ENCODE assay signal across 21 cellular contexts in genomic region chr10:8575551-8576100, GRCh38.
DNase-seq lines count a peak whose midpoint lies in the region; ATAC-seq and TF ChIP-seq lines count a peak whose summit lies in the region.
"Had no signal": no experiment of that assay in that cellular context is flagged by ENCODE, and none has a peak within 500 bp of the region (broad histone marks: within the 10 kb centered on the region; RNA-seq: fewer than 3 reads in every experiment).

No MANE protein-coding gene starts in this region.

- H3K9me3 Mint-ChIP-seq in activated CD4-positive, alpha-beta T cell treated with anti-CD3 and anti-CD28 coated beads for 36 hours (ENCODE audit: low read depth), result peaks cover 8% of the 10 kb centered on the region
- H3K9me3 Mint-ChIP-seq in activated T-cell treated with anti-CD3 and anti-CD28 coated beads, Interleukin-2, amount 50 U/mL, for 72 hours, result peaks cover 5% of the 10 kb centered on the region in 2 donors
- H3K9me3 Mint-ChIP-seq in Calu3 (ENCODE audit: low read depth, unreplicated experiment) (peaks cover 8% of the 10 kb centered on the region), mesothelial cell of epicardium (peaks cover 15% of the 10 kb centered on the region)
- peaks cover 15% of the 10 kb centered on the region for H3K9me3 Mint-ChIP-seq in activated T-helper 2 cell treated with anti-CD3 and anti-CD28 coated beads, Interferon-gamma antibody, Interleukin-2, Interleukin-4, amounts not matched to agents 10 μg/mL and 5 μg/mL and 100 μg/mL, durations not matched to agents 14 hours and 24 hours and 36 hours
- H3K9me3 Mint-ChIP-seq: CD4-positive, alpha-beta T cell; CD8-positive, alpha-beta memory T cell had no signal

- H3K4me1 Mint-ChIP-seq in activated CD4-positive, alpha-beta T cell treated with anti-CD3 and anti-CD28 coated beads for 36 hours, result peaks cover 33% of the 10 kb centered on the region
- H3K4me1 Mint-ChIP-seq in activated T-cell treated with anti-CD3 and anti-CD28 coated beads, Interleukin-2, amount 50 U/mL, for 72 hours (ENCODE audit: low read depth), result peaks cover 64% of the 10 kb centered on the region
- H3K4me1 Mint-ChIP-seq in Calu3 (ENCODE audit: low read depth, unreplicated experiment), result peaks cover 18% of the 10 kb centered on the region
- H3K4me1 Mint-ChIP-seq in activated T-helper 2 cell treated with anti-CD3 and anti-CD28 coated beads, Interferon-gamma antibody, Interleukin-2, Interleukin-4, amounts not matched to agents 10 μg/mL and 5 μg/mL and 100 μg/mL, durations not matched to agents 14 hours and 24 hours and 36 hours (ENCODE audit: low read depth), result peaks cover 63% of the 10 kb centered on the region
- H3K4me1 Mint-ChIP-seq in mesothelial cell of epicardium, result peaks cover 6% of the 10 kb centered on the region
- H3K4me1 Mint-ChIP-seq: CD14-positive monocyte had no signal

- BruUV-seq in Calu3 (replicated peaks; lab: Mats Ljungman, UMichigan), result no TSS peak

- no peak for DNase-seq in activated CD4-positive, alpha-beta T cell treated with anti-CD3 and anti-CD28 coated beads for 36 hours
- no peak for DNase-seq in activated CD4-positive, alpha-beta T cell treated with anti-CD3 and anti-CD28 coated beads, Interleukin-2, amount 50 U/mL, for 48 hours
- DNase-seq in activated T-cell treated with anti-CD3 and anti-CD28 coated beads, Interleukin-2, amount 50 U/mL, for 72 hours, result no peak
- no peak for DNase-seq in activated T-cell treated with anti-CD3 and anti-CD28 coated beads, Interleukin-2, amount 50 U/mL, for 1 hour
- DNase-seq in Calu3 (no peak), HuH-7 (ENCODE audit: low spot score) (no peak), mesothelial cell of epicardium (ENCODE audit: low spot score in 2 of 2, unreplicated experiment in 2 of 2) (no peak)
- DNase-seq in activated T-helper 2 cell treated with anti-CD3 and anti-CD28 coated beads, Interferon-gamma antibody, Interleukin-2, Interleukin-4, amounts not matched to agents 10 μg/mL and 5 μg/mL and 100 μg/mL, durations not matched to agents 14 hours and 24 hours and 36 hours (ENCODE audit: low spot score), result no peak
- DNase-seq: 8988T; ACHN; AML-193; BE2C; CD4-positive, alpha-beta T cell; CD8-positive, alpha-beta memory T cell; DMS53; DMS79 treated with DMSO at 0.1 percent for 48 hours; GF-D8; GOT3; HFFc6 had no signal

- TF ChIP-seq CTCF in Calu3 (IDR thresholded peaks at IDR 0.05; ENCODE audit: unreplicated experiment) (no peak), mesothelial cell of epicardium (IDR thresholded peaks at IDR 0.05; ENCODE audit: unreplicated experiment) (no peak)

- CTCF ChIA-PET in activated CD4-positive, alpha-beta T cell treated with anti-CD3 and anti-CD28 coated beads for 36 hours (lab: Charles Lee), result no interaction called here
- CTCF ChIA-PET in Calu3 (lab: Charles Lee), result no interaction called here

- no peak overlapping the region for H3K27ac Mint-ChIP-seq in activated CD4-positive, alpha-beta T cell treated with anti-CD3 and anti-CD28 coated beads for 36 hours
- H3K27ac Mint-ChIP-seq in activated T-cell treated with anti-CD3 and anti-CD28 coated beads, Interleukin-2, amount 50 U/mL, for 72 hours, result peak overlapping the region; percentile 91
- H3K27ac Mint-ChIP-seq in Calu3 (ENCODE audit: unreplicated experiment), result peak overlapping the region; percentile 72
- H3K27ac Mint-ChIP-seq in activated T-helper 2 cell treated with anti-CD3 and anti-CD28 coated beads, Interferon-gamma antibody, Interleukin-2, Interleukin-4, amounts not matched to agents 10 μg/mL and 5 μg/mL and 100 μg/mL, durations not matched to agents 14 hours and 24 hours and 36 hours, result peak overlapping the region; percentile 80
- no peak overlapping the region for H3K27ac Mint-ChIP-seq in mesothelial cell of epicardium
- H3K27ac Mint-ChIP-seq: CD14-positive monocyte; CD4-positive, alpha-beta T cell; CD8-positive, alpha-beta memory T cell; HFFc6 had no signal

- H3K4me3 Mint-ChIP-seq in activated CD4-positive, alpha-beta T cell treated with anti-CD3 and anti-CD28 coated beads for 36 hours, result no peak overlapping the region
- H3K4me3 Mint-ChIP-seq in activated T-cell treated with anti-CD3 and anti-CD28 coated beads, Interleukin-2, amount 50 U/mL, for 72 hours, result peak overlapping the region; percentile 44 to 47
- H3K4me3 Mint-ChIP-seq in Calu3 (ENCODE audit: low read depth, unreplicated experiment), result no peak overlapping the region
- no peak overlapping the region for H3K4me3 Mint-ChIP-seq in activated T-helper 2 cell treated with anti-CD3 and anti-CD28 coated beads, Interferon-gamma antibody, Interleukin-2, Interleukin-4, amounts not matched to agents 10 μg/mL and 5 μg/mL and 100 μg/mL, durations not matched to agents 14 hours and 24 hours and 36 hours (ENCODE audit: low read depth)
- no peak overlapping the region for H3K4me3 Mint-ChIP-seq in mesothelial cell of epicardium
- H3K4me3 Mint-ChIP-seq: CD14-positive monocyte; CD4-positive, alpha-beta T cell; CD8-positive, alpha-beta memory T cell; HFFc6 had no signal

- peaks cover 31% of the 10 kb centered on the region for H3K27me3 Mint-ChIP-seq in activated CD4-positive, alpha-beta T cell treated with anti-CD3 and anti-CD28 coated beads for 36 hours
- peaks cover 27% of the 10 kb centered on the region for H3K27me3 Mint-ChIP-seq in activated T-cell treated with anti-CD3 and anti-CD28 coated beads, Interleukin-2, amount 50 U/mL, for 72 hours (ENCODE audit: low read depth)
- H3K27me3 Mint-ChIP-seq in Calu3 (ENCODE audit: unreplicated experiment) (no peaks in the 10 kb centered on the region), mesothelial cell of epicardium (ENCODE audit: low read depth) (peaks cover 5% of the 10 kb centered on the region)
- H3K27me3 Mint-ChIP-seq in activated T-helper 2 cell treated with anti-CD3 and anti-CD28 coated beads, Interferon-gamma antibody, Interleukin-2, Interleukin-4, amounts not matched to agents 10 μg/mL and 5 μg/mL and 100 μg/mL, durations not matched to agents 14 hours and 24 hours and 36 hours (ENCODE audit: low read depth), result no peaks in the 10 kb centered on the region

- intact Hi-C loops in activated CD4-positive, alpha-beta T cell treated with anti-CD3 and anti-CD28 coated beads for 36 hours (cut with DNase I, micrococcal nuclease), result loop anchor here (5.0 to 10.0 kb wide), 10 partner anchors 241 to 519 kb away; no protein-coding TSS in a partner anchor
- intact Hi-C loops in Calu3 (cut with micrococcal nuclease; ENCODE audit: unreplicated experiment), result no loop called here
- intact Hi-C loops in activated T-helper 2 cell treated with anti-CD3 and anti-CD28 coated beads, Interferon-gamma antibody, Interleukin-2, Interleukin-4, amounts not matched to agents 10 μg/mL and 5 μg/mL and 100 μg/mL, durations not matched to agents 14 hours and 24 hours and 36 hours (cut with micrococcal nuclease), result loop anchor here (1.0 to 10.0 kb wide), 13 partner anchors 43 to 719 kb away; no protein-coding TSS in a partner anchor

- no peaks in the 10 kb centered on the region for H3K36me3 Mint-ChIP-seq in activated CD4-positive, alpha-beta T cell treated with anti-CD3 and anti-CD28 coated beads for 36 hours (ENCODE audit: low read depth)
- H3K36me3 Mint-ChIP-seq in activated T-cell treated with anti-CD3 and anti-CD28 coated beads, Interleukin-2, amount 50 U/mL, for 72 hours (ENCODE audit: insufficient read depth in 2 of 2), result peaks cover 3 to 4% of the 10 kb centered on the region in 2 donors
- no peaks in the 10 kb centered on the region for H3K36me3 Mint-ChIP-seq in Calu3 (ENCODE audit: insufficient read depth, unreplicated experiment)
- peaks cover 9% of the 10 kb centered on the region for H3K36me3 Mint-ChIP-seq in activated T-helper 2 cell treated with anti-CD3 and anti-CD28 coated beads, Interferon-gamma antibody, Interleukin-2, Interleukin-4, amounts not matched to agents 10 μg/mL and 5 μg/mL and 100 μg/mL, durations not matched to agents 14 hours and 24 hours and 36 hours (ENCODE audit: low read depth)
- H3K36me3 Mint-ChIP-seq in mesothelial cell of epicardium, result no peaks in the 10 kb centered on the region
- H3K36me3 Mint-ChIP-seq: CD14-positive monocyte; CD8-positive, alpha-beta memory T cell had no signal

- peak; percentile 61 for ATAC-seq in activated CD4-positive, alpha-beta T cell treated with anti-CD3 and anti-CD28 coated beads for 36 hours
- peak; percentile 62 to 67 for ATAC-seq in activated T-cell treated with anti-CD3 and anti-CD28 coated beads, Interleukin-2, amount 50 U/mL, for 72 hours (replicated peaks in 1 of 2)
- ATAC-seq: A549 had no signal

- POLR2A ChIA-PET in activated CD4-positive, alpha-beta T cell treated with anti-CD3 and anti-CD28 coated beads for 36 hours (lab: Charles Lee), result no interaction called here

Comparison
In these comparisons a context has a peak if more than half of its experiments do, and no peak if none do; other contexts are left out.
1. H3K27ac Mint-ChIP-seq: peak in activated T-cell treated with anti-CD3 and anti-CD28 coated beads, Interleukin-2, amount 50 U/mL, for 72 hours (single experiment), Calu3 (single experiment) and activated T-helper 2 cell treated with anti-CD3 and anti-CD28 coated beads, Interferon-gamma antibody, Interleukin-2, Interleukin-4, amounts not matched to agents 10 μg/mL and 5 μg/mL and 100 μg/mL, durations not matched to agents 14 hours and 24 hours and 36 hours (single experiment); none in activated CD4-positive, alpha-beta T cell treated with anti-CD3 and anti-CD28 coated beads for 36 hours (single experiment) and mesothelial cell of epicardium (single experiment).
2. H3K4me3 Mint-ChIP-seq: peak in activated T-cell treated with anti-CD3 and anti-CD28 coated beads, Interleukin-2, amount 50 U/mL, for 72 hours (2 of 2); none in activated CD4-positive, alpha-beta T cell treated with anti-CD3 and anti-CD28 coated beads for 36 hours (single experiment), Calu3 (single experiment), activated T-helper 2 cell treated with anti-CD3 and anti-CD28 coated beads, Interferon-gamma antibody, Interleukin-2, Interleukin-4, amounts not matched to agents 10 μg/mL and 5 μg/mL and 100 μg/mL, durations not matched to agents 14 hours and 24 hours and 36 hours (single experiment) and mesothelial cell of epicardium (single experiment).